ENCODE assay signal across 8 cellular contexts in the genomic region with DNA sequence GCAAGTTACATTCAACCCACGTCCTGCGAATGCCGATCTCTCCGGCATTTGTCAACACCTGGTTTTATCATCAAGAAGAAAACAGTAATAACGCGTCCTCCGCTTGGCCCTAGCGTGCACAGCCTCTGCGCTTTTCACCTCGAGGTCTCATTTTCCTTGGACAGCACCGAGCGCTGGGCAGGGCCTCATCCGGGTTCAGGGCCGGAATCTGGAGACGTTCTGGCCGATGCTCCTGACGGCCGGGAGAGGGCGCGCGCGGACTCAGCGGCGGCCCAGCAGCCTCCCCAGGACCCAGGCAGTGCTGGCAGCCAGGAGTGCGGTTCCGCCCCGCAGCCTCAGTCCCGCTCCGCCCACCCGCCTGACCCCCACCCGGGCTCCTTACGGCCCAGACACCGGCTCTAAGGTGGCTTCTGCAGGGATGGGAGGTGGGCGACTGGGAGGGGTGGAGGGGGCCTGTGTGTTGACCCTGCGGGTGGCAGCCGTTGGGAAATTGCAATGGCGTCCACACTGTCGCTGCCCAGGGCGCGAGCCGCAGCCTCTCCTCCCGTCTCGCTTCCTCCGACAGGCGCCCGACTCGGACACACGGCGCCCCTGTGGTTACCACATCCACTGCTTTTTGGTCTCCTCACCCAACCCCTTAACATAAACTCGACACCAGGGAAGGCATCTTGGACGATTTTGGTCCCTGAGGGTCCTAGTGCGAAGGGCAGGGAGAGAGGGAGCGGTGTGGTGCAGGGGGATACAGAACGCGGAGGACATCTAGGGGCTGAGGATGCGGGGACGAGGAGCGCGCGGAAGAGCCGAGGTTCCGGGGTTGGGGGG. TPM values are rescaled to one million over a fixed set of nuclear protein-coding genes. Genes with fewer than 3 reads are reported as not detected.
A peak's percentile ranks its signal among the peaks of the same experiment; 100 is the strongest.
DNase-seq lines count a peak whose midpoint lies in the region; ATAC-seq and TF ChIP-seq lines count a peak whose summit lies in the region.

No MANE protein-coding gene starts in this region.

- peak; percentile 27 to 37 for TF ChIP-seq POLR2A in uterus (IDR thresholded peaks at IDR 0.05)

- H3K9me3 ChIP-seq in right cardiac atrium (ENCODE audit: control insufficient read depth, low read length) = no peaks in the 10 kb centered on the region
- no peaks in the 10 kb centered on the region for H3K9me3 ChIP-seq in uterus

- peak; percentile 63 for DNase-seq in GF-D8 (lab: John Stamatoyannopoulos, UW)
- peak; percentile 78 for DNase-seq in HFFc6
- peak; percentile 81 for DNase-seq in NCI-H146 treated with DMSO at 0.1 percent for 48 hours (lab: John Stamatoyannopoulos, UW; ENCODE audit: unreplicated experiment)
- peak; percentile 80 for DNase-seq in T-helper 2 cell treated with Interferon-gamma antibody and Interleukin-4, amounts not matched to agents 5 μg/mL and 100 μg/mL, for 36 hours (ENCODE audit: low spot score)
- DNase-seq in anterior cingulate cortex (lab: John Stamatoyannopoulos, UW) = peak in 57 of 58 donors; percentile 54 to 91 (median 80)
- DNase-seq in right cardiac atrium = peak; percentile 85 to 94 (median 94)
- peak; percentile 88 for DNase-seq in putamen (ENCODE audit: low spot score)
- peak; percentile 78 to 85 for DNase-seq in uterus

- peaks cover 26% of the 10 kb centered on the region for H3K4me1 Mint-ChIP-seq in HFFc6 (ENCODE audit: low read depth)
- peaks cover 14% of the 10 kb centered on the region for H3K4me1 Mint-ChIP-seq in T-helper 2 cell treated with Interferon-gamma antibody and Interleukin-4, amounts not matched to agents 5 μg/mL and 100 μg/mL, for 36 hours (ENCODE audit: low read depth)

- intact Hi-C loops in right cardiac atrium (cut with DNase I) (loop anchor here in 1 of 4 donors (2.0 kb wide), 1 partner anchor 22 kb away; a partner anchor contains a TSS), uterus (cut with DNase I; ENCODE audit: low total_unique reads) (loop anchor here (10.0 kb wide), 1 partner anchor 1970 kb away; no protein-coding TSS in a partner anchor)

- no peaks in the 10 kb centered on the region for H3K27me3 ChIP-seq in right cardiac atrium (ENCODE audit: control insufficient read depth, insufficient read depth)
- no peaks in the 10 kb centered on the region for H3K27me3 ChIP-seq in uterus

- WGBS in right cardiac atrium = 1% methylated on average over 62 of the region's 62 CpGs

- H3K4me3 ChIP-seq in right cardiac atrium (ENCODE audit: low read length) (peak overlapping the region; percentile 64), uterus (peak overlapping the region; percentile 80 to 97)

- H3K4me1 ChIP-seq in right cardiac atrium (ENCODE audit: control insufficient read depth, insufficient read depth, low read length) (no peaks in the 10 kb centered on the region), uterus (peaks cover 0 to 6% of the 10 kb centered on the region in 2 donors)

- no peaks in the 10 kb centered on the region for H3K36me3 ChIP-seq in uterus

- H3K27me3 Mint-ChIP-seq in HFFc6 (ENCODE audit: insufficient read depth) = peaks cover 6% of the 10 kb centered on the region
- H3K27me3 Mint-ChIP-seq in T-helper 2 cell treated with Interferon-gamma antibody and Interleukin-4, amounts not matched to agents 5 μg/mL and 100 μg/mL, for 36 hours (ENCODE audit: low read depth) = no peaks in the 10 kb centered on the region

- peak overlapping the region; percentile 95 for H3K4me3 Mint-ChIP-seq in HFFc6
- peak overlapping the region; percentile 95 for H3K4me3 Mint-ChIP-seq in T-helper 2 cell treated with Interferon-gamma antibody and Interleukin-4, amounts not matched to agents 5 μg/mL and 100 μg/mL, for 36 hours

- no peaks in the 10 kb centered on the region for H3K9me3 Mint-ChIP-seq in HFFc6
- no peaks in the 10 kb centered on the region for H3K9me3 Mint-ChIP-seq in T-helper 2 cell treated with Interferon-gamma antibody and Interleukin-4, amounts not matched to agents 5 μg/mL and 100 μg/mL, for 36 hours

- TF ChIP-seq CTCF in HFFc6 (IDR thresholded peaks at IDR 0.05) = peak; percentile 94
- TF ChIP-seq CTCF in uterus (IDR thresholded peaks at IDR 0.05) = peak; percentile 92 to 96 (median 94)

- peak overlapping the region; percentile 87 for H3K27ac Mint-ChIP-seq in HFFc6
- peak overlapping the region; percentile 92 for H3K27ac Mint-ChIP-seq in T-helper 2 cell treated with Interferon-gamma antibody and Interleukin-4, amounts not matched to agents 5 μg/mL and 100 μg/mL, for 36 hours

- H3K36me3 Mint-ChIP-seq in HFFc6 (ENCODE audit: low read depth) = no peaks in the 10 kb centered on the region
- no peaks in the 10 kb centered on the region for H3K36me3 Mint-ChIP-seq in T-helper 2 cell treated with Interferon-gamma antibody and Interleukin-4, amounts not matched to agents 5 μg/mL and 100 μg/mL, for 36 hours (ENCODE audit: low read depth)

- ATAC-seq in right cardiac atrium = peak; percentile 71 to 74

- H3K27ac ChIP-seq in right cardiac atrium (ENCODE audit: low read length) (peak overlapping the region; percentile 94), uterus (peak overlapping the region; percentile 85 to 91)

RNA-seq across cellular contexts. Expression of a gene that starts 7.4 kb away (rescaled TPM):
- total RNA-seq in HFFc6 (2021; fragmentation: NEBNext Ultra II Directional; extraction: Animal tissue kit (Norgen Biotek cat#: 25700)) = 10 to 100 TPM; 30.3 to 34.9 (median 33.7) TPM
- total RNA-seq in right cardiac atrium (10 to 100 TPM; 35.8 to 43.9 (median 36.4) TPM), uterus (10 to 100 TPM; 11.5 to 62.3 (median 27.2) TPM)
- 28.9 TPM for polyA plus RNA-seq in right cardiac atrium

RNA-seq across cellular contexts. Expression of a gene that starts 21.3 kb away (rescaled TPM):
- total RNA-seq in HFFc6 (2021; fragmentation: NEBNext Ultra II Directional; extraction: Animal tissue kit (Norgen Biotek cat#: 25700)) = 10 to 100 TPM; 24.5 to 29.3 (median 26.1) TPM
- total RNA-seq in right cardiac atrium = 10 to 100 TPM; 26.6 to 37.2 (median 29.1) TPM
- 44.3 TPM for polyA plus RNA-seq in right cardiac atrium
- total RNA-seq in uterus = 100 to 1,000 TPM in 1 of 4 donors, 10 to 100 TPM in 3; 27.9 to 223 (median 40.9) TPM

RNA-seq across cellular contexts. Expression of a gene that starts 46.3 kb away (rescaled TPM):
- total RNA-seq in HFFc6 (2021; fragmentation: NEBNext Ultra II Directional; extraction: Animal tissue kit (Norgen Biotek cat#: 25700)) = not detected
- total RNA-seq in right cardiac atrium = not detected
- not detected for polyA plus RNA-seq in right cardiac atrium
- total RNA-seq in uterus = 1 to 10 TPM in 1 of 4 donors, under 1 TPM in 1, not detected in 2; 0.46 to 2.4 TPM

RNA-seq across cellular contexts. Expression of a gene that starts 59.8 kb away (rescaled TPM):
- not detected for total RNA-seq in HFFc6 (2021; fragmentation: NEBNext Ultra II Directional; extraction: Animal tissue kit (Norgen Biotek cat#: 25700))
- total RNA-seq in right cardiac atrium (not detected), uterus (under 1 TPM in 1 of 4 donors, not detected in 3; 0.41 TPM)
- not detected for polyA plus RNA-seq in right cardiac atrium

Comparison
In these comparisons a context has a peak if more than half of its experiments do, and no peak if none do; other contexts are left out.
1. Peak in every context shown above with its lines: DNase-seq, ATAC-seq, H3K4me3 ChIP-seq and H3K27ac ChIP-seq.